1 cellular context compared by ENCODE assay signal in genomic region chr15:52406601-52407000, GRCh38.
TF ChIP-seq lines count a peak whose summit lies in the region.

No MANE protein-coding gene starts in this region.

TF ChIP-seq in GM23338, 12 proteins besides CTCF, POLR2A, EP300 and RAD21 (continued from another document):
- no peak for TF ChIP-seq ZNF462 (CRISPR knock-in tag; IDR thresholded peaks at IDR 0.05)
- no peak for TF ChIP-seq REST (IDR thresholded peaks at IDR 0.05; ENCODE audit: unreplicated experiment)
- TF ChIP-seq CREB1 (CRISPR knock-in tag; IDR thresholded peaks at IDR 0.05; ENCODE audit: low read depth), result no peak
- no peak for TF ChIP-seq ETS1 (IDR thresholded peaks at IDR 0.05)
- TF ChIP-seq JUNB (IDR thresholded peaks at IDR 0.05; ENCODE audit: unreplicated experiment), result no peak
- TF ChIP-seq ZNF114 (CRISPR knock-in tag; IDR thresholded peaks at IDR 0.05), result no peak
- no peak for TF ChIP-seq EZH2 (IDR thresholded peaks at IDR 0.05; ENCODE audit: low read depth, unreplicated experiment)
- TF ChIP-seq EZH2phosphoT487 (IDR thresholded peaks at IDR 0.05; ENCODE audit: unreplicated experiment), result no peak
- TF ChIP-seq POLR2AphosphoS5 (IDR thresholded peaks at IDR 0.05; ENCODE audit: low read depth), result no peak
- no peak for TF ChIP-seq ZNF331 (CRISPR knock-in tag; IDR thresholded peaks at IDR 0.05; ENCODE audit: low read depth)
